In the genomic region with DNA sequence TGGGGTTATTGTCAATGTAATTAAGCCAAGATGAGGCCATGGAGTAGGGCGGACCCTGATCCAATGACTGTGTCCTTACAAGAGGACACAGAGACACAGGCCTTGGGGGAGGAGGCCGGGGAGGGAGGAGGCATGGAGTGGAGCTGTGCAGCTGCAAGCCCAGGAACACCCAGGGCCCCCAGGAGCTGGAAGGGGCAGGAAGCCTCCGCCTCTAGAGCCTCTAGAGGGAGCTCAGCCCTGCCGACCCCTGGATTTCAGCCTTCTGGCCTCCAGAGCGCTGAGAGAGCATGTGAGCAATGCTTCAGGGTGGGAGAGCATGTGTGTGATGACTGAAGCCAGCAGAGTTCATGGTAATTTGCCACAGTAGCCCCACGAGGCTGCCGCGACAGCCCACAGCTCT, we compare ENCODE assay signal across 17 cellular contexts.
DNase-seq lines count a peak whose midpoint lies in the region; ATAC-seq and TF ChIP-seq lines count a peak whose summit lies in the region.
"Had no signal": no experiment of that assay in that cellular context is flagged by ENCODE, and none has a peak within 500 bp of the region (broad histone marks: within the 10 kb centered on the region; RNA-seq: fewer than 3 reads in every experiment).

No MANE protein-coding gene starts in this region.

- no peaks in the 10 kb centered on the region for H3K79me1 ChIP-seq in mesenchymal stem cell (replicated peaks; ENCODE audit: low read length, poor library complexity, severe bottlenecking)

- H3K14ac ChIP-seq in mesenchymal stem cell (ENCODE audit: low read length in 2 of 2): peak overlapping the region in 1 of 2 experiments; percentile 81

- H2BK5ac ChIP-seq in mesenchymal stem cell (ENCODE audit: low read depth, low read length, poor library complexity, severe bottlenecking): no peak overlapping the region

- H3K27me3 Mint-ChIP-seq in progenitor cell of endocrine pancreas: peaks cover 4% of the 10 kb centered on the region
- H3K27me3 Mint-ChIP-seq in immature natural killer cell (ENCODE audit: low read depth in 3 of 3): peaks cover 2 to 6% (median 2%) of the 10 kb centered on the region in 3 donors
- H3K27me3 Mint-ChIP-seq: CD4-positive, CD25-positive, alpha-beta regulatory T cell had no signal

- H3K4me1 Mint-ChIP-seq in progenitor cell of endocrine pancreas (ENCODE audit: low read depth) (no peaks in the 10 kb centered on the region), immature natural killer cell (no peaks in the 10 kb centered on the region)
- H3K4me1 Mint-ChIP-seq: CD4-positive, CD25-positive, alpha-beta regulatory T cell had no signal

- DNase-seq in ELF-1 (ENCODE audit: low read depth, low spot score) (peak; percentile 47), NAMALWA (ENCODE audit: low spot score) (peak; percentile 12), fibroblast of mammary gland (ENCODE audit: low read depth) (peak; percentile 21), mesenchymal stem cell (no peak), progenitor cell of endocrine pancreas (ENCODE audit: low spot score, unreplicated experiment) (no peak), NCI-H2029 (lab: John Stamatoyannopoulos, UW) (no peak), immature natural killer cell (no peak)
- DNase-seq: ACHN; activated CD8-positive, alpha-beta T cell treated with anti-CD3 and anti-CD28 coated beads, Interleukin-2, amount 10 ng/mL, durations not matched to agents 7 days and 5 days; activated naive CD4-positive, alpha-beta T cell treated with anti-CD3 and anti-CD28 coated beads, Interleukin-2, amount 50 U/mL, for 16 hours; activated T-cell treated with anti-CD3 and anti-CD28 coated beads, Interleukin-2, amount 50 U/mL, for 48 hours; CD4-positive, CD25-positive, alpha-beta regulatory T cell; mucosa of descending colon; NCI-H748 treated with DMSO at 0.1 percent for 48 hours; stimulated activated CD4-positive, alpha-beta T cell treated with anti-CD3 and anti-CD28 coated beads, Interleukin-15, amount 100 ng/mL, for 24 hours had no signal

- H3K36me3 ChIP-seq in mesenchymal stem cell (ENCODE audit: control insufficient read depth in 1 of 2, insufficient read depth in 2 of 2, low read depth in 1 of 2, low read length in 2 of 2): no peaks in the 10 kb centered on the region
- H3K36me3 ChIP-seq: ascending aorta had no signal

- H3K4me2 ChIP-seq in mesenchymal stem cell (ENCODE audit: low read length, poor library complexity, severe bottlenecking): no peak overlapping the region

- H4K8ac ChIP-seq in mesenchymal stem cell (ENCODE audit: low read length): peak overlapping the region; percentile 12

- H3K9me3 ChIP-seq in mesenchymal stem cell (ENCODE audit: control insufficient read depth, low read length): no peaks in the 10 kb centered on the region
- H3K9me3 ChIP-seq: ascending aorta, mucosa of descending colon had no signal

- ATAC-seq in GM18858 (IDR thresholded peaks at IDR 0.05; ENCODE audit: unreplicated experiment): no peak
- ATAC-seq: activated CD8-positive, alpha-beta T cell treated with anti-CD3 and anti-CD28 coated beads, Interleukin-2, amount 10 ng/mL, durations not matched to agents 7 days and 5 days; mucosa of descending colon had no signal

- H3K4me1 ChIP-seq in mesenchymal stem cell (ENCODE audit: control insufficient read depth, insufficient read depth, low read depth, low read length): peaks cover 26% of the 10 kb centered on the region
- H3K4me1 ChIP-seq: ascending aorta had no signal

- H3K23ac ChIP-seq in mesenchymal stem cell (ENCODE audit: low read length in 2 of 2): no peak overlapping the region

- no peaks in the 10 kb centered on the region for H3K9me3 Mint-ChIP-seq in progenitor cell of endocrine pancreas (ENCODE audit: low read depth)
- H3K9me3 Mint-ChIP-seq in immature natural killer cell: no peaks in the 10 kb centered on the region

- H4K91ac ChIP-seq in mesenchymal stem cell (ENCODE audit: low read length): no peak overlapping the region

- H3K27ac Mint-ChIP-seq in progenitor cell of endocrine pancreas (no peak overlapping the region), immature natural killer cell (no peak overlapping the region)
- H3K27ac Mint-ChIP-seq: activated CD8-positive, alpha-beta T cell treated with anti-CD3 and anti-CD28 coated beads, Interleukin-2, amount 10 ng/mL, durations not matched to agents 7 days and 5 days; CD4-positive, CD25-positive, alpha-beta regulatory T cell had no signal

- no peak overlapping the region for H3K9ac ChIP-seq in mesenchymal stem cell (ENCODE audit: low read length)

- WGBS in mesenchymal stem cell: 85% methylated on average over 8 of the region's 8 CpGs

- H2BK12ac ChIP-seq in mesenchymal stem cell (ENCODE audit: low read length in 2 of 2): peak overlapping the region in 1 of 2 experiments; percentile 78

- peak overlapping the region in 1 of 2 experiments; percentile 59 for H3K18ac ChIP-seq in mesenchymal stem cell (ENCODE audit: low read depth in 1 of 2, low read length in 2 of 2)

- H3K27ac ChIP-seq in mesenchymal stem cell (ENCODE audit: low read length, poor library complexity, severe bottlenecking): no peak overlapping the region
- H3K27ac ChIP-seq: ascending aorta had no signal

- H2AFZ ChIP-seq in mesenchymal stem cell (ENCODE audit: low read depth, low read length): no peak overlapping the region

- no peak overlapping the region for H3K4ac ChIP-seq in mesenchymal stem cell (ENCODE audit: low read depth in 1 of 2, low read length in 2 of 2)

- H3K4me3 Mint-ChIP-seq in progenitor cell of endocrine pancreas (ENCODE audit: low read depth): no peak overlapping the region
- H3K4me3 Mint-ChIP-seq in immature natural killer cell: no peak overlapping the region
- H3K4me3 Mint-ChIP-seq: activated CD8-positive, alpha-beta T cell treated with anti-CD3 and anti-CD28 coated beads, Interleukin-2, amount 10 ng/mL, durations not matched to agents 7 days and 5 days; CD4-positive, CD25-positive, alpha-beta regulatory T cell had no signal

- H3K36me3 Mint-ChIP-seq in progenitor cell of endocrine pancreas (ENCODE audit: insufficient read depth): no peaks in the 10 kb centered on the region
- H3K36me3 Mint-ChIP-seq in immature natural killer cell: no peaks in the 10 kb centered on the region
- H3K36me3 Mint-ChIP-seq: CD4-positive, CD25-positive, alpha-beta regulatory T cell had no signal

- H3K4me3 ChIP-seq in fibroblast of mammary gland (ENCODE audit: control insufficient read depth, low read depth, low read length) (no peak overlapping the region), mesenchymal stem cell (ENCODE audit: insufficient read depth in 1 of 2, low read depth in 1 of 2, low read length in 2 of 2) (no peak overlapping the region)
- H3K4me3 ChIP-seq: ascending aorta, mucosa of descending colon had no signal

- TF ChIP-seq CTCF in fibroblast of mammary gland (conservative IDR thresholded peaks at IDR 0.05; ENCODE audit: control insufficient read depth, insufficient read depth, low read depth, low read length) (no peak), progenitor cell of endocrine pancreas (IDR thresholded peaks at IDR 0.05; ENCODE audit: unreplicated experiment) (no peak)

- H3K27me3 ChIP-seq in mesenchymal stem cell (ENCODE audit: control insufficient read depth in 1 of 2, insufficient read depth in 1 of 2, low read length in 2 of 2): peaks cover 25 to 40% of the 10 kb centered on the region in 2 experiments
- H3K27me3 ChIP-seq: ascending aorta had no signal

- H2BK15ac ChIP-seq in mesenchymal stem cell (ENCODE audit: low read depth, poor library complexity, severe bottlenecking): no peak overlapping the region

- no peak overlapping the region for H2AK5ac ChIP-seq in mesenchymal stem cell (ENCODE audit: low read length, severe bottlenecking)

- no peak overlapping the region for H2BK120ac ChIP-seq in mesenchymal stem cell (ENCODE audit: low read depth, low read length)

Comparison
In these comparisons a context has a peak if more than half of its experiments do, and no peak if none do; other contexts are left out.
1. DNase-seq: peak in ELF-1 (single experiment), NAMALWA (single experiment) and fibroblast of mammary gland (single experiment); none in mesenchymal stem cell (single experiment), progenitor cell of endocrine pancreas (single experiment), NCI-H2029 (single experiment) and immature natural killer cell (0 of 3).